ENCODE assay signal across 8 cellular contexts in the genomic region with DNA sequence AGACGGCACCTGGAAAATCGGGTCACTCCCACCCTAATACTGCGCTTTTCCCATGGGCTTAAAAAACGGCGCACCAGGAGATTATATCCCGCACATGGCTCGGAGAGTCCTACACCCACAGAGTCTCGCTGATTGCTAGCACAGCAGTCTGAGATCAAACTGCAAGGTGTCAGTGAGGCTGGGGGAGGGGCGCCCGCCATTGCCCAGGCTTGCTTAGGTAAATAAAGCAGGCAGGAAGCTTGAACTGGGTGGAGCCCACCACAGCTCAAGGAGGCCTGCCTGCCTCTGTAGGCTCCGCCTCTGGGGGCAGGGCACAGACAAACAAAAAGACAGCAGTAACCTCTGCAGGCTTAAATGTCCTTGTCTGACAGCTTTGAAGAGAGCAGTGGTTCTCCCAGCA.
DNase-seq lines count a peak whose midpoint lies in the region; ATAC-seq, FAIRE-seq and TF ChIP-seq lines count a peak whose summit lies in the region.
"Not testable (repeated sequence)": the region's sequence is repeated elsewhere in the genome, so short reads cannot be mapped to it uniquely, and the experiment has no call there.

No MANE protein-coding gene starts in this region.

- in situ Hi-C loops in HepG2 (cut with HindIII; ENCODE audit: extremely low pct_ligation_motif_present, low pct_unique_long_range_greater_than_20kb) = not testable (repeated sequence)

- POLR2A ChIA-PET in WTC11 (lab: Charles Lee); HepG2 (lab: Yijun Ruan, JAX): not testable (repeated sequence)

- H3K9me3 Mint-ChIP-seq in WTC11 = peaks cover 34% of the 10 kb centered on the region

- not testable (repeated sequence) for TF ChIP-seq EP300 in HepG2 (IDR thresholded peaks at IDR 0.05; ENCODE audit: low read depth in 2 of 2, low read length in 2 of 2); HepG2 (CRISPR knock-in tag; IDR thresholded peaks at IDR 0.05; ENCODE audit: borderline replicate concordance)

- CTCF ChIA-PET in WTC11 (lab: Charles Lee); HepG2 (lab: Yijun Ruan, JAX; ENCODE audit: low intra/inter-chr PET ratio, low total read pairs): not testable (repeated sequence)

- H2AFZ ChIP-seq in HepG2 (ENCODE audit: low read length) = not testable (repeated sequence)

- intact Hi-C loops in HepG2 (cut with micrococcal nuclease; ENCODE audit: unreplicated experiment) = not testable (repeated sequence)

- DNase-seq in COLO668 (lab: John Stamatoyannopoulos, UW; ENCODE audit: unreplicated experiment) (peak; percentile 7), DMS53 (lab: John Stamatoyannopoulos, UW) (peak; percentile 10), ELF-1 (ENCODE audit: low read depth, low spot score) (peak; percentile 14), NCI-H748 (lab: John Stamatoyannopoulos, UW; ENCODE audit: unreplicated experiment) (peak; percentile 29), SHP77 treated with DMSO at 0.1 percent for 48 hours (lab: John Stamatoyannopoulos, UW) (peak; percentile 7), WTC11 (ENCODE audit: low spot score) (peak; percentile 37), HepG2 (ENCODE audit: low spot score) (peak; percentile 25)
- peak; percentile 31 for DNase-seq in Jurkat, Clone E6-1 (ENCODE audit: low read depth, low spot score)

- FAIRE-seq in HepG2 (lab: Jason Lieb, UNC) = not testable (repeated sequence)

- not testable (repeated sequence) for H3K27ac ChIP-seq in HepG2 (ENCODE audit: extremely low read length, insufficient read depth, low read length)

- H3K36me3 ChIP-seq in HepG2 (replicated peaks in 1 of 2; ENCODE audit: control insufficient read depth in 1 of 2, insufficient read depth in 2 of 2, low read length in 2 of 2) = not testable (repeated sequence)

- not testable (repeated sequence) for ATAC-seq in WTC11, HepG2

- not testable (repeated sequence) for TF ChIP-seq CTCF in WTC11 (IDR thresholded peaks at IDR 0.05); HepG2 (CRISPR knock-in tag; IDR thresholded peaks at IDR 0.05)

- not testable (repeated sequence) for H3K27me3 ChIP-seq in HepG2 (ENCODE audit: control insufficient read depth in 1 of 2, insufficient read depth in 2 of 2, low read length in 2 of 2)

- 93% methylated on average over 2 of the region's 11 CpGs for WGBS in HepG2 (ENCODE audit: low lambda C conversion rate)

- not testable (repeated sequence) for TF ChIP-seq RAD21 in HepG2 (CRISPR knock-in tag; IDR thresholded peaks at IDR 0.05)

- not testable (repeated sequence) for TF ChIP-seq POLR2A in HepG2 (IDR thresholded peaks at IDR 0.05; ENCODE audit: insufficient read depth in 1 of 2, low read depth in 2 of 2, low read length in 2 of 2)

- not testable (repeated sequence) for H3K27me3 Mint-ChIP-seq in WTC11 (ENCODE audit: low read depth)

- not testable (repeated sequence) for H3K9ac ChIP-seq in HepG2 (ENCODE audit: insufficient read depth, low read depth, low read length)

- not testable (repeated sequence) for H4K20me1 ChIP-seq in HepG2 (ENCODE audit: insufficient read depth, low read length)

- BruUV-seq in HepG2 (replicated peaks; lab: Mats Ljungman, UMichigan) = not testable (repeated sequence)

- H3K4me1 Mint-ChIP-seq in WTC11 = not testable (repeated sequence)

- not testable (repeated sequence) for H3K4me1 ChIP-seq in HepG2 (ENCODE audit: insufficient read depth, low read length)

- not testable (repeated sequence) for H3K79me2 ChIP-seq in HepG2 (ENCODE audit: insufficient read depth, low read length)

- H3K27ac Mint-ChIP-seq in WTC11 = not testable (repeated sequence)

- H3K4me3 ChIP-seq in Jurkat, Clone E6-1 (ENCODE audit: low read length); HepG2 (replicated peaks in 1 of 3; ENCODE audit: insufficient read depth in 1 of 3, low read depth in 2 of 3, low read length in 3 of 3): not testable (repeated sequence)

- not testable (repeated sequence) for H3K9me3 ChIP-seq in HepG2 (ENCODE audit: low read length)

- not testable (repeated sequence) for H3K4me3 Mint-ChIP-seq in WTC11

- H3K4me2 ChIP-seq in HepG2 (ENCODE audit: low read depth, low read length) = not testable (repeated sequence)

- H3K36me3 Mint-ChIP-seq in WTC11 = peaks cover 42% of the 10 kb centered on the region

TF ChIP-seq in HepG2, 621 proteins besides CTCF, POLR2A, EP300 and RAD21 (continues in another document):
- TF ChIP-seq ZMYM4 (CRISPR knock-in tag; IDR thresholded peaks at IDR 0.05) (peak; percentile 80), ELF3 (CRISPR knock-in tag; IDR thresholded peaks at IDR 0.05) (0 out of 2 replicates have a peak, but pooled peaks have one; percentile 11), FOXA3 (CRISPR knock-in tag; IDR thresholded peaks at IDR 0.05) (peak; percentile 61)
- TF ChIP-seq, protein P1, sequence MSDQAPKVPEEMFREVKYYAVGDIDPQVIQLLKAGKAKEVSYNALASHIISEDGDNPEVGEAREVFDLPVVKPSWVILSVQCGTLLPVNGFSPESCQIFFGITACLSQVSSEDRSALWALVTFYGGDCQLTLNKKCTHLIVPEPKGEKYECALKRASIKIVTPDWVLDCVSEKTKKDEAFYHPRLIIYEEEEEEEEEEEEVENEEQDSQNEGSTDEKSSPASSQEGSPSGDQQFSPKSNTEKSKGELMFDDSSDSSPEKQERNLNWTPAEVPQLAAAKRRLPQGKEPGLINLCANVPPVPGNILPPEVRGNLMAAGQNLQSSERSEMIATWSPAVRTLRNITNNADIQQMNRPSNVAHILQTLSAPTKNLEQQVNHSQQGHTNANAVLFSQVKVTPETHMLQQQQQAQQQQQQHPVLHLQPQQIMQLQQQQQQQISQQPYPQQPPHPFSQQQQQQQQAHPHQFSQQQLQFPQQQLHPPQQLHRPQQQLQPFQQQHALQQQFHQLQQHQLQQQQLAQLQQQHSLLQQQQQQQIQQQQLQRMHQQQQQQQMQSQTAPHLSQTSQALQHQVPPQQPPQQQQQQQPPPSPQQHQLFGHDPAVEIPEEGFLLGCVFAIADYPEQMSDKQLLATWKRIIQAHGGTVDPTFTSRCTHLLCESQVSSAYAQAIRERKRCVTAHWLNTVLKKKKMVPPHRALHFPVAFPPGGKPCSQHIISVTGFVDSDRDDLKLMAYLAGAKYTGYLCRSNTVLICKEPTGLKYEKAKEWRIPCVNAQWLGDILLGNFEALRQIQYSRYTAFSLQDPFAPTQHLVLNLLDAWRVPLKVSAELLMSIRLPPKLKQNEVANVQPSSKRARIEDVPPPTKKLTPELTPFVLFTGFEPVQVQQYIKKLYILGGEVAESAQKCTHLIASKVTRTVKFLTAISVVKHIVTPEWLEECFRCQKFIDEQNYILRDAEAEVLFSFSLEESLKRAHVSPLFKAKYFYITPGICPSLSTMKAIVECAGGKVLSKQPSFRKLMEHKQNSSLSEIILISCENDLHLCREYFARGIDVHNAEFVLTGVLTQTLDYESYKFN (CRISPR knock-in tag; conservative IDR thresholded peaks at IDR 0.05) = 0 out of 2 replicates have a peak, but pooled peaks have one; percentile 15
- TF ChIP-seq, protein P2, sequence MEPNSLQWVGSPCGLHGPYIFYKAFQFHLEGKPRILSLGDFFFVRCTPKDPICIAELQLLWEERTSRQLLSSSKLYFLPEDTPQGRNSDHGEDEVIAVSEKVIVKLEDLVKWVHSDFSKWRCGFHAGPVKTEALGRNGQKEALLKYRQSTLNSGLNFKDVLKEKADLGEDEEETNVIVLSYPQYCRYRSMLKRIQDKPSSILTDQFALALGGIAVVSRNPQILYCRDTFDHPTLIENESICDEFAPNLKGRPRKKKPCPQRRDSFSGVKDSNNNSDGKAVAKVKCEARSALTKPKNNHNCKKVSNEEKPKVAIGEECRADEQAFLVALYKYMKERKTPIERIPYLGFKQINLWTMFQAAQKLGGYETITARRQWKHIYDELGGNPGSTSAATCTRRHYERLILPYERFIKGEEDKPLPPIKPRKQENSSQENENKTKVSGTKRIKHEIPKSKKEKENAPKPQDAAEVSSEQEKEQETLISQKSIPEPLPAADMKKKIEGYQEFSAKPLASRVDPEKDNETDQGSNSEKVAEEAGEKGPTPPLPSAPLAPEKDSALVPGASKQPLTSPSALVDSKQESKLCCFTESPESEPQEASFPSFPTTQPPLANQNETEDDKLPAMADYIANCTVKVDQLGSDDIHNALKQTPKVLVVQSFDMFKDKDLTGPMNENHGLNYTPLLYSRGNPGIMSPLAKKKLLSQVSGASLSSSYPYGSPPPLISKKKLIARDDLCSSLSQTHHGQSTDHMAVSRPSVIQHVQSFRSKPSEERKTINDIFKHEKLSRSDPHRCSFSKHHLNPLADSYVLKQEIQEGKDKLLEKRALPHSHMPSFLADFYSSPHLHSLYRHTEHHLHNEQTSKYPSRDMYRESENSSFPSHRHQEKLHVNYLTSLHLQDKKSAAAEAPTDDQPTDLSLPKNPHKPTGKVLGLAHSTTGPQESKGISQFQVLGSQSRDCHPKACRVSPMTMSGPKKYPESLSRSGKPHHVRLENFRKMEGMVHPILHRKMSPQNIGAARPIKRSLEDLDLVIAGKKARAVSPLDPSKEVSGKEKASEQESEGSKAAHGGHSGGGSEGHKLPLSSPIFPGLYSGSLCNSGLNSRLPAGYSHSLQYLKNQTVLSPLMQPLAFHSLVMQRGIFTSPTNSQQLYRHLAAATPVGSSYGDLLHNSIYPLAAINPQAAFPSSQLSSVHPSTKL (CRISPR knock-in tag; IDR thresholded peaks at IDR 0.05) = peak; percentile 37; the same call in 1 of the 2 replicates
- TF ChIP-seq, protein P3, sequence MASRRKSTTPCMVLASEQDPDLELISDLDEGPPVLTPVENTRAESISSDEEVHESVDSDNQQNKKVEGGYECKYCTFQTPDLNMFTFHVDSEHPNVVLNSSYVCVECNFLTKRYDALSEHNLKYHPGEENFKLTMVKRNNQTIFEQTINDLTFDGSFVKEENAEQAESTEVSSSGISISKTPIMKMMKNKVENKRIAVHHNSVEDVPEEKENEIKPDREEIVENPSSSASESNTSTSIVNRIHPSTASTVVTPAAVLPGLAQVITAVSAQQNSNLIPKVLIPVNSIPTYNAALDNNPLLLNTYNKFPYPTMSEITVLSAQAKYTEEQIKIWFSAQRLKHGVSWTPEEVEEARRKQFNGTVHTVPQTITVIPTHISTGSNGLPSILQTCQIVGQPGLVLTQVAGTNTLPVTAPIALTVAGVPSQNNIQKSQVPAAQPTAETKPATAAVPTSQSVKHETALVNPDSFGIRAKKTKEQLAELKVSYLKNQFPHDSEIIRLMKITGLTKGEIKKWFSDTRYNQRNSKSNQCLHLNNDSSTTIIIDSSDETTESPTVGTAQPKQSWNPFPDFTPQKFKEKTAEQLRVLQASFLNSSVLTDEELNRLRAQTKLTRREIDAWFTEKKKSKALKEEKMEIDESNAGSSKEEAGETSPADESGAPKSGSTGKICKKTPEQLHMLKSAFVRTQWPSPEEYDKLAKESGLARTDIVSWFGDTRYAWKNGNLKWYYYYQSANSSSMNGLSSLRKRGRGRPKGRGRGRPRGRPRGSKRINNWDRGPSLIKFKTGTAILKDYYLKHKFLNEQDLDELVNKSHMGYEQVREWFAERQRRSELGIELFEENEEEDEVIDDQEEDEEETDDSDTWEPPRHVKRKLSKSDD (CRISPR knock-in tag; IDR thresholded peaks at IDR 0.05; ENCODE audit: low read depth) = 0 out of 2 replicates have a peak, but pooled peaks have one; percentile 48
